In genomic region chr22:24149191-24149590, GRCh38 we compare ENCODE assay signal across 21 cellular contexts. TPM values are rescaled to one million over a fixed set of nuclear protein-coding genes. Genes with fewer than 3 reads are reported as not detected.
DNase-seq lines count a peak whose midpoint lies in the region; ATAC-seq and TF ChIP-seq lines count a peak whose summit lies in the region.
"Had no signal": no experiment of that assay in that cellular context is flagged by ENCODE, and none has a peak within 500 bp of the region (broad histone marks: within the 10 kb centered on the region; RNA-seq: fewer than 3 reads in every experiment).

No MANE protein-coding gene starts in this region.

- POLR2A ChIA-PET in activated CD8-positive, alpha-beta T cell treated with anti-CD3 and anti-CD28 coated beads, Interleukin-2, amount 10 ng/mL, durations not matched to agents 7 days and 5 days (lab: Charles Lee) = no interaction called here
- POLR2A ChIA-PET in activated CD8-positive, alpha-beta T cell treated with anti-CD3 and anti-CD28 coated beads for 36 hours (lab: Charles Lee) = no interaction called here
- POLR2A ChIA-PET in CD8-positive, alpha-beta memory T cell (lab: Charles Lee) = no interaction called here

- no peaks in the 10 kb centered on the region for H3K27me3 ChIP-seq in CD8-positive, alpha-beta memory T cell (ENCODE audit: insufficient read depth, low read length, poor library complexity, severe bottlenecking)
- H3K27me3 ChIP-seq: breast epithelium, esophagus squamous epithelium, right atrium auricular region, thyroid gland had no signal

- intact Hi-C loops in activated CD8-positive, alpha-beta T cell treated with anti-CD3 and anti-CD28 coated beads for 36 hours (cut with micrococcal nuclease) = no loop called here

- H3K4me3 ChIP-seq in CD8-positive, alpha-beta memory T cell (ENCODE audit: low read length) = no peak overlapping the region
- H3K4me3 ChIP-seq: breast epithelium, esophagus squamous epithelium, GM23248, right atrium auricular region, thyroid gland had no signal

- no peak overlapping the region for H3K4me3 Mint-ChIP-seq in activated CD8-positive, alpha-beta T cell treated with anti-CD3 and anti-CD28 coated beads, Interleukin-2, amount 10 ng/mL, durations not matched to agents 7 days and 5 days
- H3K4me3 Mint-ChIP-seq in activated CD8-positive, alpha-beta T cell treated with anti-CD3 and anti-CD28 coated beads for 36 hours = no peak overlapping the region
- no peak overlapping the region for H3K4me3 Mint-ChIP-seq in CD8-positive, alpha-beta memory T cell
- peak overlapping the region; percentile 22 for H3K4me3 Mint-ChIP-seq in endothelial cell (ENCODE audit: unreplicated experiment)
- H3K4me3 Mint-ChIP-seq in stimulated activated effector memory CD8-positive, alpha-beta T cell treated with anti-CD3 and anti-CD28 coated beads, Interleukin-12 subunit alpha, Interleukin-12 subunit beta, amount 100 ng/mL, for 72 hours = no peak overlapping the region

- no peak for TF ChIP-seq CTCF in activated CD8-positive, alpha-beta T cell treated with anti-CD3 and anti-CD28 coated beads for 36 hours (IDR thresholded peaks at IDR 0.05)
- TF ChIP-seq CTCF in endothelial cell (IDR thresholded peaks at IDR 0.05; ENCODE audit: unreplicated experiment) = no peak

- H3K9me3 ChIP-seq in CD8-positive, alpha-beta memory T cell (ENCODE audit: low read length) = no peaks in the 10 kb centered on the region
- H3K9me3 ChIP-seq: breast epithelium, esophagus squamous epithelium, right atrium auricular region, thyroid gland had no signal

- H3K27me3 Mint-ChIP-seq in activated CD8-positive, alpha-beta T cell treated with anti-CD3 and anti-CD28 coated beads, Interleukin-2, amount 10 ng/mL, durations not matched to agents 7 days and 5 days (ENCODE audit: low read depth) = no peaks in the 10 kb centered on the region
- no peaks in the 10 kb centered on the region for H3K27me3 Mint-ChIP-seq in activated CD8-positive, alpha-beta T cell treated with anti-CD3 and anti-CD28 coated beads for 36 hours
- no peaks in the 10 kb centered on the region for H3K27me3 Mint-ChIP-seq in CD8-positive, alpha-beta memory T cell
- H3K27me3 Mint-ChIP-seq in endothelial cell (ENCODE audit: unreplicated experiment) = peaks cover 3% of the 10 kb centered on the region

- peaks cover 19% of the 10 kb centered on the region for H3K36me3 Mint-ChIP-seq in activated CD8-positive, alpha-beta T cell treated with anti-CD3 and anti-CD28 coated beads, Interleukin-2, amount 10 ng/mL, durations not matched to agents 7 days and 5 days (ENCODE audit: low read depth)
- H3K36me3 Mint-ChIP-seq in activated CD8-positive, alpha-beta T cell treated with anti-CD3 and anti-CD28 coated beads for 36 hours (ENCODE audit: low read depth) = peaks cover 9% of the 10 kb centered on the region
- H3K36me3 Mint-ChIP-seq in CD8-positive, alpha-beta memory T cell = peaks cover 0 to 2% (median 0%) of the 10 kb centered on the region in 3 donors
- peaks cover 3% of the 10 kb centered on the region for H3K36me3 Mint-ChIP-seq in endothelial cell (ENCODE audit: low read depth, unreplicated experiment)
- no peaks in the 10 kb centered on the region for H3K36me3 Mint-ChIP-seq in stimulated activated effector memory CD8-positive, alpha-beta T cell treated with anti-CD3 and anti-CD28 coated beads, Interleukin-12 subunit alpha, Interleukin-12 subunit beta, amount 100 ng/mL, for 72 hours

- no peaks in the 10 kb centered on the region for H3K9me3 Mint-ChIP-seq in activated CD8-positive, alpha-beta T cell treated with anti-CD3 and anti-CD28 coated beads, Interleukin-2, amount 10 ng/mL, durations not matched to agents 7 days and 5 days (ENCODE audit: insufficient read depth)
- H3K9me3 Mint-ChIP-seq in activated CD8-positive, alpha-beta T cell treated with anti-CD3 and anti-CD28 coated beads for 36 hours = no peaks in the 10 kb centered on the region
- H3K9me3 Mint-ChIP-seq in CD8-positive, alpha-beta memory T cell = no peaks in the 10 kb centered on the region
- no peaks in the 10 kb centered on the region for H3K9me3 Mint-ChIP-seq in endothelial cell (ENCODE audit: unreplicated experiment)
- H3K9me3 Mint-ChIP-seq in stimulated activated effector memory CD8-positive, alpha-beta T cell treated with anti-CD3 and anti-CD28 coated beads, Interleukin-12 subunit alpha, Interleukin-12 subunit beta, amount 100 ng/mL, for 72 hours = no peaks in the 10 kb centered on the region

- peak overlapping the region; percentile 72 for H3K27ac Mint-ChIP-seq in activated CD8-positive, alpha-beta T cell treated with anti-CD3 and anti-CD28 coated beads, Interleukin-2, amount 10 ng/mL, durations not matched to agents 7 days and 5 days
- no peak overlapping the region for H3K27ac Mint-ChIP-seq in activated CD8-positive, alpha-beta T cell treated with anti-CD3 and anti-CD28 coated beads for 36 hours
- H3K27ac Mint-ChIP-seq in CD8-positive, alpha-beta memory T cell = peak overlapping the region in 7 of 8 donors; percentile 63 to 91 (median 82)
- H3K27ac Mint-ChIP-seq in endothelial cell (ENCODE audit: unreplicated experiment) = no peak overlapping the region
- peak overlapping the region; percentile 33 for H3K27ac Mint-ChIP-seq in stimulated activated effector memory CD8-positive, alpha-beta T cell treated with anti-CD3 and anti-CD28 coated beads, Interleukin-12 subunit alpha, Interleukin-12 subunit beta, amount 100 ng/mL, for 72 hours

- ATAC-seq in activated CD8-positive, alpha-beta T cell treated with anti-CD3 and anti-CD28 coated beads, Interleukin-2, amount 10 ng/mL, durations not matched to agents 7 days and 5 days = no peak
- no peak for ATAC-seq in activated CD8-positive, alpha-beta T cell treated with anti-CD3 and anti-CD28 coated beads for 36 hours
- no peak for ATAC-seq in stimulated activated effector memory CD8-positive, alpha-beta T cell treated with anti-CD3 and anti-CD28 coated beads, Interleukin-12 subunit alpha, Interleukin-12 subunit beta, amount 100 ng/mL, for 72 hours
- ATAC-seq: left colon had no signal

- DNase-seq in activated CD8-positive, alpha-beta T cell treated with anti-CD3 and anti-CD28 coated beads, Interleukin-2, amount 10 ng/mL, durations not matched to agents 7 days and 5 days = no peak
- DNase-seq in activated CD8-positive, alpha-beta T cell treated with anti-CD3 and anti-CD28 coated beads for 36 hours = no peak
- DNase-seq in CD8-positive, alpha-beta memory T cell = no peak
- no peak for DNase-seq in endothelial cell (ENCODE audit: low spot score)
- DNase-seq in stimulated activated effector memory CD8-positive, alpha-beta T cell treated with anti-CD3 and anti-CD28 coated beads, Interleukin-12 subunit alpha, Interleukin-12 subunit beta, amount 100 ng/mL, for 72 hours (ENCODE audit: low spot score in 2 of 2) = no peak
- no peak for DNase-seq in MV-4-11 (lab: John Stamatoyannopoulos, UW)
- no peak for DNase-seq in NAMALWA (ENCODE audit: low spot score)
- no peak for DNase-seq in NCI-H748 treated with DMSO at 0.1 percent for 48 hours (lab: John Stamatoyannopoulos, UW)
- DNase-seq: 8988T; activated CD4-positive, alpha-beta T cell treated with anti-CD3 and anti-CD28 coated beads for 4 hours; esophagus squamous epithelium; GM23248; Karpas-422; left colon; NCI-H1092; NCI-H2029; nucleus accumbens; stimulated activated CD4-positive, alpha-beta T cell treated with anti-CD3 and anti-CD28 coated beads, Interleukin-15, amount 100 ng/mL, for 24 hours; thyroid gland had no signal

- CTCF ChIA-PET in activated CD8-positive, alpha-beta T cell treated with anti-CD3 and anti-CD28 coated beads, Interleukin-2, amount 10 ng/mL, durations not matched to agents 7 days and 5 days (lab: Charles Lee) = interaction anchor here (6.2 kb wide), 1 partner anchor 7 kb away, joined by 73 read pairs; no protein-coding TSS in a partner anchor
- CTCF ChIA-PET in activated CD8-positive, alpha-beta T cell treated with anti-CD3 and anti-CD28 coated beads for 36 hours (lab: Charles Lee) = interaction anchor here (2.1 kb wide), 1 partner anchor 26 kb away, joined by 5 read pairs; no protein-coding TSS in a partner anchor
- CTCF ChIA-PET in CD8-positive, alpha-beta memory T cell (lab: Charles Lee) = interaction anchor here (1.2 kb wide), 1 partner anchor 14 kb away, joined by 4 read pairs; no protein-coding TSS in a partner anchor

- no peaks in the 10 kb centered on the region for H3K36me3 ChIP-seq in CD8-positive, alpha-beta memory T cell (ENCODE audit: insufficient read depth, low read length)
- H3K36me3 ChIP-seq: breast epithelium, right atrium auricular region, thyroid gland had no signal

- peaks cover 65% of the 10 kb centered on the region for H3K4me1 ChIP-seq in CD8-positive, alpha-beta memory T cell (ENCODE audit: insufficient read depth, low read length)

- H3K27ac ChIP-seq in CD8-positive, alpha-beta memory T cell (ENCODE audit: low read depth, low read length) = no peak overlapping the region
- H3K27ac ChIP-seq: GM23248 had no signal

- H3K4me1 Mint-ChIP-seq in activated CD8-positive, alpha-beta T cell treated with anti-CD3 and anti-CD28 coated beads, Interleukin-2, amount 10 ng/mL, durations not matched to agents 7 days and 5 days (ENCODE audit: low read depth) = peaks cover 76% of the 10 kb centered on the region
- H3K4me1 Mint-ChIP-seq in activated CD8-positive, alpha-beta T cell treated with anti-CD3 and anti-CD28 coated beads for 36 hours (ENCODE audit: low read depth) = peaks cover 83% of the 10 kb centered on the region
- peaks cover 61 to 87% (median 71%) of the 10 kb centered on the region in 3 donors for H3K4me1 Mint-ChIP-seq in CD8-positive, alpha-beta memory T cell
- H3K4me1 Mint-ChIP-seq in endothelial cell (ENCODE audit: unreplicated experiment) = peaks cover 25% of the 10 kb centered on the region
- H3K4me1 Mint-ChIP-seq in stimulated activated effector memory CD8-positive, alpha-beta T cell treated with anti-CD3 and anti-CD28 coated beads, Interleukin-12 subunit alpha, Interleukin-12 subunit beta, amount 100 ng/mL, for 72 hours = peaks cover 63% of the 10 kb centered on the region

RNA-seq across cellular contexts. Expression of gene SUSD2, which starts 32.1 kb away (rescaled TPM):
- total RNA-seq in activated CD8-positive, alpha-beta T cell treated with anti-CD3 and anti-CD28 coated beads, Interleukin-2, amount 10 ng/mL, durations not matched to agents 7 days and 5 days = 1 to 10 TPM; 1.3 to 1.9 TPM
- total RNA-seq in activated CD8-positive, alpha-beta T cell treated with anti-CD3 and anti-CD28 coated beads for 36 hours = under 1 TPM; 0.65 to 0.95 TPM
- under 1 TPM; 0.31 to 0.48 TPM for total RNA-seq in CD8-positive, alpha-beta memory T cell
- polyA plus RNA-seq in CD8-positive, alpha-beta memory T cell = not detected
- 0.38 TPM for total RNA-seq in endothelial cell (ENCODE audit: unreplicated experiment)
- total RNA-seq: GM23248 had no signal

Comparison
In these comparisons a context has a peak if more than half of its experiments do, and no peak if none do; other contexts are left out.
1. H3K27ac Mint-ChIP-seq: peak in activated CD8-positive, alpha-beta T cell treated with anti-CD3 and anti-CD28 coated beads, Interleukin-2, amount 10 ng/mL, durations not matched to agents 7 days and 5 days (single experiment), CD8-positive, alpha-beta memory T cell (7 of 8) and stimulated activated effector memory CD8-positive, alpha-beta T cell treated with anti-CD3 and anti-CD28 coated beads, Interleukin-12 subunit alpha, Interleukin-12 subunit beta, amount 100 ng/mL, for 72 hours (single experiment); none in activated CD8-positive, alpha-beta T cell treated with anti-CD3 and anti-CD28 coated beads for 36 hours (single experiment) and endothelial cell (single experiment).